Comparison of ENCODE assay signal across 23 cellular contexts in genomic region chr11:19996591-19996990, GRCh38.
DNase-seq lines count a peak whose midpoint lies in the region; ATAC-seq and TF ChIP-seq lines count a peak whose summit lies in the region.
"Had no signal": no experiment of that assay in that cellular context is flagged by ENCODE, and none has a peak within 500 bp of the region (broad histone marks: within the 10 kb centered on the region; RNA-seq: fewer than 3 reads in every experiment).

No MANE protein-coding gene starts in this region.

- H3K79me2 ChIP-seq in ACC112 (ENCODE audit: control insufficient read depth, insufficient read depth, low read length, unreplicated experiment) = peaks cover 41% of the 10 kb centered on the region

- DNase-seq in ELF-1 (ENCODE audit: low read depth, low spot score) (peak; percentile 39), nephron progenitor cell (no peak), ovary (no peak), GDM1 (lab: John Stamatoyannopoulos, UW) (no peak)
- no peak for DNase-seq in activated naive CD8-positive, alpha-beta T cell treated with anti-CD3 and anti-CD28 coated beads, Interleukin-2, amount 50 U/mL, for 24 hours
- DNase-seq: ACHN; BE2C; CD8-positive, alpha-beta memory T cell; DMS79 treated with DMSO at 0.1 percent for 48 hours; KBM-7; MM.1S; NCI-H2029; NCI-H446; NCI-H524 treated with DMSO at 0.1 percent for 48 hours; NCI-H82; NK-92 treated with Interleukin-12 subunit alpha and Interleukin-12 subunit beta, amount 100 ng/mL, for 24 hours; Right ventricle myocardium superior; RPMI8226 had no signal

- TF ChIP-seq EP300 in ovary (IDR thresholded peaks at IDR 0.05) = no peak

- intact Hi-C loops in ovary (cut with DNase I) = no loop called here

- peaks cover 0 to 8% (median 0%) of the 10 kb centered on the region in 5 experiments for H3K9me3 Mint-ChIP-seq in brain
- no peaks in the 10 kb centered on the region for H3K9me3 Mint-ChIP-seq in nephron progenitor cell
- no peaks in the 10 kb centered on the region for H3K9me3 Mint-ChIP-seq in activated naive CD8-positive, alpha-beta T cell treated with anti-CD3 and anti-CD28 coated beads, Interleukin-2, amount 50 U/mL, for 24 hours
- H3K9me3 Mint-ChIP-seq: CD8-positive, alpha-beta memory T cell had no signal

- H3K36me3 Mint-ChIP-seq in brain (peaks cover 20% of the 10 kb centered on the region), nephron progenitor cell (ENCODE audit: low read depth) (no peaks in the 10 kb centered on the region)
- no peaks in the 10 kb centered on the region for H3K36me3 Mint-ChIP-seq in activated naive CD8-positive, alpha-beta T cell treated with anti-CD3 and anti-CD28 coated beads, Interleukin-2, amount 50 U/mL, for 24 hours (ENCODE audit: low read depth)
- H3K36me3 Mint-ChIP-seq: CD14-positive monocyte had no signal

- peaks cover 23% of the 10 kb centered on the region for H3K27me3 Mint-ChIP-seq in brain
- H3K27me3 Mint-ChIP-seq in nephron progenitor cell (ENCODE audit: low read depth, poor library complexity) = peaks cover 3% of the 10 kb centered on the region
- peaks cover 9% of the 10 kb centered on the region for H3K27me3 Mint-ChIP-seq in activated naive CD8-positive, alpha-beta T cell treated with anti-CD3 and anti-CD28 coated beads, Interleukin-2, amount 50 U/mL, for 24 hours

- TF ChIP-seq CTCF in brain (conservative IDR thresholded peaks at IDR 0.05) (no peak), nephron progenitor cell (IDR thresholded peaks at IDR 0.05) (no peak), ovary (IDR thresholded peaks at IDR 0.05) (no peak)

- H3K27ac Mint-ChIP-seq in brain = peak overlapping the region in 3 of 5 experiments; percentile 2 to 55 (median 13)
- H3K27ac Mint-ChIP-seq in nephron progenitor cell = peak overlapping the region; percentile 7
- H3K27ac Mint-ChIP-seq in activated naive CD8-positive, alpha-beta T cell treated with anti-CD3 and anti-CD28 coated beads, Interleukin-2, amount 50 U/mL, for 24 hours = no peak overlapping the region
- H3K27ac Mint-ChIP-seq: CD8-positive, alpha-beta memory T cell had no signal

- ATAC-seq in activated naive CD8-positive, alpha-beta T cell treated with anti-CD3 and anti-CD28 coated beads, Interleukin-2, amount 50 U/mL, for 24 hours = no peak
- no peak for ATAC-seq in HG02840 (IDR thresholded peaks at IDR 0.05; ENCODE audit: low FRiP score, unreplicated experiment)
- ATAC-seq: HCT116 had no signal

- H3K9me3 ChIP-seq in ovary = no peaks in the 10 kb centered on the region
- H3K9me3 ChIP-seq: BE2C had no signal

- H3K4me1 Mint-ChIP-seq in brain (peaks cover 41% of the 10 kb centered on the region), nephron progenitor cell (peaks cover 74% of the 10 kb centered on the region)
- no peaks in the 10 kb centered on the region for H3K4me1 Mint-ChIP-seq in activated naive CD8-positive, alpha-beta T cell treated with anti-CD3 and anti-CD28 coated beads, Interleukin-2, amount 50 U/mL, for 24 hours
- H3K4me1 Mint-ChIP-seq: CD14-positive monocyte; CD8-positive, alpha-beta memory T cell had no signal

- H3K27me3 ChIP-seq in ACC112 (ENCODE audit: insufficient read depth, low read length) = no peaks in the 10 kb centered on the region
- H3K27me3 ChIP-seq in ovary = no peaks in the 10 kb centered on the region
- H3K27me3 ChIP-seq: BE2C had no signal

- peak overlapping the region; percentile 86; the same call in 1 of the 2 replicates for H3K27ac ChIP-seq in ACC112 (ENCODE audit: low read depth, low read length)
- H3K27ac ChIP-seq in ovary = peak overlapping the region in 1 of 2 donors; percentile 36

- H3K36me3 ChIP-seq in ACC112 (ENCODE audit: insufficient read depth, low read length) = peaks cover 28% of the 10 kb centered on the region
- H3K36me3 ChIP-seq in ovary = no peaks in the 10 kb centered on the region
- H3K36me3 ChIP-seq: BE2C had no signal

- TF ChIP-seq POLR2A in ovary (IDR thresholded peaks at IDR 0.05) = no peak

- no peak overlapping the region for H3K4me3 ChIP-seq in ACC112 (ENCODE audit: low read depth, low read length)
- no peak overlapping the region for H3K4me3 ChIP-seq in ovary

- 84 to 89% (median 86%) methylated on average over 5 of the region's 5 CpGs for WGBS in ovary, 3 donors

- no peak overlapping the region for H2AFZ ChIP-seq in ACC112 (ENCODE audit: low read length, unreplicated experiment)

- H3K4me3 Mint-ChIP-seq in brain (no peak overlapping the region), nephron progenitor cell (no peak overlapping the region)
- H3K4me3 Mint-ChIP-seq in activated naive CD8-positive, alpha-beta T cell treated with anti-CD3 and anti-CD28 coated beads, Interleukin-2, amount 50 U/mL, for 24 hours = no peak overlapping the region
- H3K4me3 Mint-ChIP-seq: CD14-positive monocyte; CD8-positive, alpha-beta memory T cell had no signal

- H3K4me1 ChIP-seq in ACC112 (ENCODE audit: control insufficient read depth, insufficient read depth, low read length, unreplicated experiment) (peaks cover 15% of the 10 kb centered on the region), ovary (ENCODE audit: insufficient read depth) (peaks cover 19% of the 10 kb centered on the region)
- H3K4me1 ChIP-seq: BE2C had no signal
